In genomic region chrX:107493141-107493540, GRCh38 we compare ENCODE assay signal across 33 cellular contexts. TPM values are rescaled to one million over a fixed set of nuclear protein-coding genes. Genes with fewer than 3 reads are reported as not detected.
"Had no signal": no experiment of that assay in that cellular context is flagged by ENCODE, and none has a peak within 500 bp of the region (broad histone marks: within the 10 kb centered on the region; RNA-seq: fewer than 3 reads in every experiment).

No MANE protein-coding gene starts in this region.

- H3K9me3 ChIP-seq: ascending aorta, MG63, SJSA1, SK-N-SH had no signal

- DNase-seq: activated CD4-positive, alpha-beta memory T cell treated with anti-CD3 and anti-CD28 coated beads, Interleukin-2, amount 10 ng/mL, durations not matched to agents 7 days and 5 days; activated CD4-positive, alpha-beta T cell treated with anti-CD3 and anti-CD28 coated beads for 1 hour; activated CD4-positive, alpha-beta T cell treated with anti-CD3 and anti-CD28 coated beads for 48 hours; activated CD4-positive, CD25-positive, alpha-beta regulatory T cell; activated CD8-positive, alpha-beta memory T cell treated with anti-CD3 and anti-CD28 coated beads for 24 hours; activated CD8-positive, alpha-beta memory T cell treated with anti-CD3 and anti-CD28 coated beads, Interleukin-2, amount 10 ng/mL, durations not matched to agents 7 days and 5 days; activated CD8-positive, alpha-beta memory T cell treated with anti-CD3 and anti-CD28 coated beads, Interleukin-2, amount 50 U/mL, for 48 hours; activated effector memory CD4-positive, alpha-beta T cell treated with anti-CD3 and anti-CD28 coated beads, Interleukin-2, amount 50 U/mL, for 16 hours; activated naive CD4-positive, alpha-beta T cell; activated naive CD8-positive, alpha-beta T cell treated with anti-CD3 and anti-CD28 coated beads, Interleukin-2, amount 10 ng/mL, durations not matched to agents 7 days and 5 days; activated T-cell treated with anti-CD3 and anti-CD28 coated beads, Interleukin-2, amount 50 U/mL, for 48 hours; amygdala; caudate nucleus; cerebellar nuclear complex; Karpas-422; KBM-7; MG63; NCI-H1048; NCI-H1105 treated with DMSO at 0.1 percent for 48 hours; NCI-H1436; NCI-H1694; NCI-H1930; NCI-H2081 treated with DMSO at 0.1 percent for 48 hours; NCI-H226; NCI-H524 treated with DMSO at 0.1 percent for 48 hours; NCI-H748 treated with DMSO at 0.1 percent for 48 hours; NK-92 treated with Interleukin-12 subunit alpha and Interleukin-12 subunit beta, amount 100 ng/mL, for 24 hours; Right ventricle myocardium superior; SK-N-SH; WERI-Rb-1 had no signal

- H3K4me1 ChIP-seq: ascending aorta, SJSA1 had no signal

- H3K27ac ChIP-seq: ascending aorta, SJSA1, WERI-Rb-1 had no signal

- H3K36me3 ChIP-seq: ascending aorta, MG63, SJSA1, WERI-Rb-1 had no signal

- H3K27me3 ChIP-seq: ascending aorta, MG63, SJSA1 had no signal

- H3K4me2 ChIP-seq: SK-N-SH had no signal

- H3K9me2 ChIP-seq: SK-N-SH had no signal

- ATAC-seq: activated CD8-positive, alpha-beta memory T cell treated with anti-CD3 and anti-CD28 coated beads, Interleukin-2, amount 10 ng/mL, durations not matched to agents 7 days and 5 days had no signal

- H3K4me3 ChIP-seq: ascending aorta, MG63, SJSA1 had no signal

RNA-seq across cellular contexts. Expression of gene FRMPD3, which starts 43.7 kb away (rescaled TPM):
- total RNA-seq: activated CD4-positive, alpha-beta memory T cell treated with anti-CD3 and anti-CD28 coated beads, Interleukin-2, amount 10 ng/mL, durations not matched to agents 7 days and 5 days; activated CD8-positive, alpha-beta memory T cell treated with anti-CD3 and anti-CD28 coated beads, Interleukin-2, amount 10 ng/mL, durations not matched to agents 7 days and 5 days; NCI-H460; SJSA1 had no signal
